1 cellular context compared by ENCODE assay signal in genomic region chr14:28709571-28710305, GRCh38.
TF ChIP-seq lines count a peak whose summit lies in the region.

No MANE protein-coding gene starts in this region.

TF ChIP-seq in WTC11, 78 proteins besides CTCF, POLR2A, EP300 and RAD21 (continued from another document):
- TF ChIP-seq ZNF281 (CRISPR knock-in tag; IDR thresholded peaks at IDR 0.05) (no peak), ZNF138 (CRISPR knock-in tag; conservative IDR thresholded peaks at IDR 0.05) (no peak), CBFB (CRISPR knock-in tag; IDR thresholded peaks at IDR 0.05; ENCODE audit: low read depth) (no peak), ZNF263 (CRISPR knock-in tag; IDR thresholded peaks at IDR 0.05; ENCODE audit: low read depth) (no peak), E2F1 (CRISPR knock-in tag; IDR thresholded peaks at IDR 0.05) (no peak), TCF7 (CRISPR knock-in tag; IDR thresholded peaks at IDR 0.05; ENCODE audit: low read depth) (no peak), RELA (CRISPR knock-in tag; IDR thresholded peaks at IDR 0.05; ENCODE audit: borderline replicate concordance) (no peak), TEAD1 (CRISPR knock-in tag; IDR thresholded peaks at IDR 0.05) (no peak), SMAD4 (CRISPR knock-in tag; IDR thresholded peaks at IDR 0.05) (no peak), ATF3 (CRISPR knock-in tag; conservative IDR thresholded peaks at IDR 0.05) (no peak), PREB (CRISPR knock-in tag; IDR thresholded peaks at IDR 0.05; ENCODE audit: borderline replicate concordance) (no peak), AFF4 (CRISPR knock-in tag; IDR thresholded peaks at IDR 0.05; ENCODE audit: borderline replicate concordance) (no peak), ZBTB43 (CRISPR knock-in tag; IDR thresholded peaks at IDR 0.05) (no peak), E2F4 (CRISPR knock-in tag; IDR thresholded peaks at IDR 0.05; ENCODE audit: borderline replicate concordance, low read depth) (no peak), SOX15 (CRISPR knock-in tag; IDR thresholded peaks at IDR 0.05) (no peak), HMGXB4 (CRISPR knock-in tag; IDR thresholded peaks at IDR 0.05) (no peak), ATF6 (CRISPR knock-in tag; IDR thresholded peaks at IDR 0.05) (no peak), CREB1 (CRISPR knock-in tag; IDR thresholded peaks at IDR 0.05) (no peak), CREM (CRISPR knock-in tag; IDR thresholded peaks at IDR 0.05) (no peak)
TF ChIP-seq in WTC11: peak in this region for 0.
